In the genomic region with DNA sequence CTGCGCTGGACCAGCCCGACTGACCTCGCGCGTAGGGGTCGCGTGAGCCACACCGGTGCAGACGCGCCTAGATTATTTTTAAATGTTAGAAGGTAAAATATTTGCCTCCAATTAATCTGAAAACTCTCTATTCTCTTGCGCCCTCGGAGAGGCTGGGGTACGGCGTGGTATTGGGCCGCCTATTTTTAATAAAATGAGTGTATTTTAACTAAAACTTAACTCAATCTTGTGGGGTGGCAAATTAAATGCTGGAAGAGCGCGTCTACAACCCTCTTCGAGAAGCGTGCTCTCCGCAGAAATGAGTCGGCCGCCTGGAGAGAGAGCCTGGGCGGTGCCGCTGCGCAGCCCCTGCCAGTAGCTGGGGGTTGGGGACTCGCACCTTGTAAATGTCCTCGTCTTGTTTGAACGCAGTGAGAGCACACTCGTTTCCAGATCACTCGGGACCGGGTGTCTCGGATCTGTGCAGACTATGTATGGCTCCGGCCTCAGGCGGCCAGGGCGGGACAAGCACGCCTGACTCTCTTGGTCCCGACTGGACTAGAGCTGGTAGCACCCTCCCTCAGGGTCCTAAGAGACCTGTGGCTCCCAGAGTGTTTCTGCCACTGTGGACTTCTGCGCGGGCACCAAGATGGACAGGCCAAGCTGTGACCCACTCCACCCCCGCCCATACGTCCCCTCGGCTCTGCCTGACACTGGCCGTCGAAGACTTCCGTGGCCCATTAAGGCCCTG, we compare ENCODE assay signal across 14 cellular contexts. TPM values are rescaled to one million over a fixed set of nuclear protein-coding genes. Genes with fewer than 3 reads are reported as not detected.
DNase-seq lines count a peak whose midpoint lies in the region; ATAC-seq, FAIRE-seq and TF ChIP-seq lines count a peak whose summit lies in the region.
"Had no signal": no experiment of that assay in that cellular context is flagged by ENCODE, and none has a peak within 500 bp of the region (broad histone marks: within the 10 kb centered on the region; RNA-seq: fewer than 3 reads in every experiment).

No MANE protein-coding gene starts in this region.

- DNase-seq in H7, result peak; percentile 62
- no peak for DNase-seq in astrocyte of the cerebellum (ENCODE audit: low read depth)
- DNase-seq in HepG2 (ENCODE audit: low spot score), result no peak
- DNase-seq in sigmoid colon, result no peak
- DNase-seq in NCI-H2196 (lab: John Stamatoyannopoulos, UW; ENCODE audit: unreplicated experiment), result no peak
- DNase-seq in NCI-H1694 treated with DMSO at 0.1 percent for 48 hours (lab: John Stamatoyannopoulos, UW), result no peak
- DNase-seq: activated CD4-positive, alpha-beta T cell treated with anti-CD3 and anti-CD28 coated beads, Interleukin-2, amount 50 U/mL, for 4 hours; activated effector memory CD4-positive, alpha-beta T cell treated with Interleukin-2 at 50 U/mL for 16 hours; GDM1; NCI-H2171 had no signal

- POLR2A ChIA-PET in HepG2 (lab: Yijun Ruan, JAX), result no interaction called here

- H3K4me3 ChIP-seq in H7 (ENCODE audit: insufficient read depth, low read depth, low read length), result peak overlapping the region; percentile 45
- peak overlapping the region; percentile 78 for H3K4me3 ChIP-seq in astrocyte of the cerebellum (ENCODE audit: low read depth, low read length)
- no peak overlapping the region for H3K4me3 ChIP-seq in HepG2 (replicated peaks in 1 of 3; ENCODE audit: insufficient read depth in 1 of 3, low read depth in 2 of 3, low read length in 3 of 3)
- H3K4me3 ChIP-seq in sigmoid colon, result peak overlapping the region in 2 of 4 donors; percentile 62 to 72

- H3K9ac ChIP-seq in HepG2 (ENCODE audit: insufficient read depth, low read depth, low read length), result no peak overlapping the region

- H3K36me3 ChIP-seq in H7 (replicated peaks; ENCODE audit: control insufficient read depth, insufficient read depth, low read length) (no peaks in the 10 kb centered on the region), HepG2 (replicated peaks in 1 of 2; ENCODE audit: control insufficient read depth in 1 of 2, insufficient read depth in 2 of 2, low read length in 2 of 2) (no peaks in the 10 kb centered on the region), sigmoid colon (no peaks in the 10 kb centered on the region)
- H3K36me3 ChIP-seq: pancreas had no signal

- peaks cover 13% of the 10 kb centered on the region; the same call in 1 of the 2 replicates for H3K4me1 ChIP-seq in HepG2 (ENCODE audit: insufficient read depth, low read length)
- peaks cover 0 to 52% (median 36%) of the 10 kb centered on the region in 4 donors for H3K4me1 ChIP-seq in sigmoid colon

- no peak for TF ChIP-seq CTCF in astrocyte of the cerebellum (IDR thresholded peaks at IDR 0.05; ENCODE audit: low read depth, low read length, missing control alignments)
- TF ChIP-seq CTCF in HepG2 (CRISPR knock-in tag; IDR thresholded peaks at IDR 0.05), result no peak
- no peak for TF ChIP-seq CTCF in sigmoid colon (IDR thresholded peaks at IDR 0.05)

- TF ChIP-seq EP300 in HepG2 (IDR thresholded peaks at IDR 0.05; ENCODE audit: low read depth in 2 of 2, low read length in 2 of 2) (no peak), HepG2 (CRISPR knock-in tag; IDR thresholded peaks at IDR 0.05; ENCODE audit: borderline replicate concordance) (no peak), sigmoid colon (IDR thresholded peaks at IDR 0.05) (no peak)

- TF ChIP-seq POLR2A in HepG2 (IDR thresholded peaks at IDR 0.05; ENCODE audit: insufficient read depth in 1 of 2, low read depth in 2 of 2, low read length in 2 of 2) (no peak), sigmoid colon (IDR thresholded peaks at IDR 0.05) (no peak)

- no peaks in the 10 kb centered on the region for H3K79me2 ChIP-seq in HepG2 (ENCODE audit: insufficient read depth, low read length)

- no peak for TF ChIP-seq RAD21 in HepG2 (CRISPR knock-in tag; IDR thresholded peaks at IDR 0.05)

- no peak overlapping the region for H3K27ac ChIP-seq in HepG2 (ENCODE audit: extremely low read length, insufficient read depth, low read length)
- peak overlapping the region in 3 of 4 donors; percentile 92 to 94 (median 93) for H3K27ac ChIP-seq in sigmoid colon

- WGBS in HepG2 (ENCODE audit: low lambda C conversion rate), result 71% methylated on average over 40 of the region's 45 CpGs
- WGBS in sigmoid colon, 2 donors, result 11 to 17% methylated on average over 45 of the region's 45 CpGs

- ATAC-seq in HepG2 (no peak), GM18511 (IDR thresholded peaks at IDR 0.05; ENCODE audit: unreplicated experiment) (no peak), GM19324 (IDR thresholded peaks at IDR 0.05; ENCODE audit: low FRiP score, unreplicated experiment) (no peak)
- ATAC-seq: stimulated activated naive CD8-positive, alpha-beta T cell treated with anti-CD3 and anti-CD28 coated beads, Interleukin-15, Interleukin-2, amounts not matched to agents 100 U/mL and 50 U/mL, for 24 hours had no signal

- H2AFZ ChIP-seq in HepG2 (ENCODE audit: low read length), result no peak overlapping the region

- no peaks in the 10 kb centered on the region; the same call in 1 of the 2 replicates for H4K20me1 ChIP-seq in HepG2 (ENCODE audit: insufficient read depth, low read length)

- peaks cover 97% of the 10 kb centered on the region for H3K27me3 ChIP-seq in H7 (ENCODE audit: control insufficient read depth, insufficient read depth, low read length)
- peaks cover 11 to 46% of the 10 kb centered on the region in 2 experiments; a peak in 4 of 5 replicates for H3K27me3 ChIP-seq in HepG2 (ENCODE audit: control insufficient read depth in 1 of 2, insufficient read depth in 2 of 2, low read length in 2 of 2)
- peaks cover 25 to 56% (median 50%) of the 10 kb centered on the region in 3 donors for H3K27me3 ChIP-seq in sigmoid colon

- FAIRE-seq in HepG2 (lab: Jason Lieb, UNC), result no peak
- FAIRE-seq: pancreas had no signal

- CTCF ChIA-PET in HepG2 (lab: Yijun Ruan, JAX; ENCODE audit: low intra/inter-chr PET ratio, low total read pairs), result interaction anchor here (0.7 to 2.5 kb wide), 3 partner anchors 425 to 1422 kb away, joined by 3 to 22 read pairs (median 5); no protein-coding TSS in a partner anchor

- H3K4me2 ChIP-seq in HepG2 (ENCODE audit: low read depth, low read length), result no peak overlapping the region

- BruUV-seq in HepG2 (replicated peaks; lab: Mats Ljungman, UMichigan), result no TSS peak

- in situ Hi-C loops in astrocyte of the cerebellum (cut with HindIII; ENCODE audit: low sequenced_read_pairs), result no loop called here
- in situ Hi-C loops in HepG2 (cut with HindIII; ENCODE audit: extremely low pct_ligation_motif_present, low pct_unique_long_range_greater_than_20kb), result loop anchor here (5.0 to 10.0 kb wide), 2 partner anchors 429 to 1416 kb away; no protein-coding TSS in a partner anchor

- intact Hi-C loops in HepG2 (cut with micrococcal nuclease; ENCODE audit: unreplicated experiment) (loop anchor here (1.0 to 10.0 kb wide), 5 partner anchors 23 to 1576 kb away; no protein-coding TSS in a partner anchor), sigmoid colon (cut with DNase I) (loop anchor here (2.0 to 5.0 kb wide), 2 partner anchors 529 to 804 kb away; no protein-coding TSS in a partner anchor)

- H3K9me3 ChIP-seq in HepG2 (ENCODE audit: low read length), result no peaks in the 10 kb centered on the region
- no peaks in the 10 kb centered on the region for H3K9me3 ChIP-seq in sigmoid colon
- H3K9me3 ChIP-seq: pancreas had no signal

TF ChIP-seq in HepG2, 621 proteins besides CTCF, POLR2A, EP300 and RAD21:
- no peak for TF ChIP-seq SALL2 (CRISPR knock-in tag; IDR thresholded peaks at IDR 0.05)
- TF ChIP-seq, protein P1, sequence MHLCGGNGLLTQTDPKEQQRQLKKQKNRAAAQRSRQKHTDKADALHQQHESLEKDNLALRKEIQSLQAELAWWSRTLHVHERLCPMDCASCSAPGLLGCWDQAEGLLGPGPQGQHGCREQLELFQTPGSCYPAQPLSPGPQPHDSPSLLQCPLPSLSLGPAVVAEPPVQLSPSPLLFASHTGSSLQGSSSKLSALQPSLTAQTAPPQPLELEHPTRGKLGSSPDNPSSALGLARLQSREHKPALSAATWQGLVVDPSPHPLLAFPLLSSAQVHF (CRISPR knock-in tag; IDR thresholded peaks at IDR 0.05), result 0 out of 2 replicates have a peak, but pooled peaks have one; percentile 7

RNA-seq across cellular contexts. Expression of a gene that starts 2.0 kb away (rescaled TPM):
- total RNA-seq in H7 (2014; rRNA removed; shearing (Covaris generic)), result 2.4 and 4.2 TPM in 2 replicates
- total RNA-seq in HepG2 (2016; rRNA removed; fragmentation: Illumina TruSeq; extraction: Trizol) (0.11 and 0.18 TPM in 2 replicates), sigmoid colon (10 to 100 TPM; 18.6 to 43.3 (median 32.7) TPM)
- total RNA-seq in HepG2 (2016; cell fraction: cytosol; rRNA removed; fragmentation: Illumina TruSeq; extraction: Trizol; ENCODE audit: low read depth), result not detected in 2 replicates
- 0.06 and 0.27 TPM in 2 replicates for total RNA-seq in HepG2 (2016; cell fraction: insoluble cytoplasmic fraction; rRNA removed; fragmentation: Illumina TruSeq; extraction: Trizol)
- total RNA-seq in HepG2 (2016; cell fraction: membrane; rRNA removed; fragmentation: Illumina TruSeq; extraction: Trizol), result 0.03 and 0.09 TPM in 2 replicates
- 0.13 and 0.25 TPM in 2 replicates for total RNA-seq in HepG2 (2016; cell fraction: nucleus; rRNA removed; fragmentation: Illumina TruSeq; extraction: Trizol)
- polyA plus RNA-seq in HepG2 (2011; rRNA removed) (0.08 and 0.14 TPM in 2 replicates), sigmoid colon (10 to 100 TPM in 1 of 3 donors, 1 to 10 TPM in 2; 5.4 to 11.4 (median 6.5) TPM)
- polyA plus RNA-seq in HepG2 (2011; cell fraction: cytosol; rRNA removed), result 0.04 and 0.10 TPM in 2 replicates
- 0.14 and 0.24 TPM in 2 replicates for polyA plus RNA-seq in HepG2 (2011; cell fraction: nucleus; rRNA removed)
- 0.11 and 0.28 TPM in 2 replicates for polyA plus RNA-seq in HepG2 (2012)
- polyA plus RNA-seq in HepG2 (2016; cell fraction: cytosol; fragmentation: Illumina TruSeq; extraction: Trizol; ENCODE audit: low read depth), result not detected in 2 replicates
- 0.26 and 0.32 TPM in 2 replicates for polyA plus RNA-seq in HepG2 (2016; cell fraction: insoluble cytoplasmic fraction; fragmentation: Illumina TruSeq; extraction: Trizol; ENCODE audit: low read depth)
- 0.05 and 0.07 TPM in 2 replicates for polyA plus RNA-seq in HepG2 (2016; cell fraction: membrane; fragmentation: Illumina TruSeq; extraction: Trizol; ENCODE audit: low read depth)
- polyA plus RNA-seq in HepG2 (2016; cell fraction: nucleus; fragmentation: Illumina TruSeq; extraction: Trizol; ENCODE audit: insufficient read depth, low read depth), result 0.39 and 0.52 TPM in 2 replicates
- 0.06 and 0.98 TPM in 2 replicates for polyA minus RNA-seq in HepG2 (2011; rRNA and poly(A)+ RNA removed; ENCODE audit: low replicate concordance)
- 0.18 and 0.20 TPM in 2 replicates for polyA minus RNA-seq in HepG2 (2011; cell fraction: cytosol; rRNA and poly(A)+ RNA removed)
- polyA minus RNA-seq in HepG2 (2011; cell fraction: nucleus; rRNA and poly(A)+ RNA removed), result 0.12 and 0.13 TPM in 2 replicates

Comparison
In these comparisons a context has a peak if more than half of its experiments do, and no peak if none do; other contexts are left out.
1. H3K4me3 ChIP-seq: peak in H7 (single experiment) and astrocyte of the cerebellum (single experiment); none in HepG2 (0 of 3).